9 cellular contexts compared by ENCODE assay signal in the genomic region with DNA sequence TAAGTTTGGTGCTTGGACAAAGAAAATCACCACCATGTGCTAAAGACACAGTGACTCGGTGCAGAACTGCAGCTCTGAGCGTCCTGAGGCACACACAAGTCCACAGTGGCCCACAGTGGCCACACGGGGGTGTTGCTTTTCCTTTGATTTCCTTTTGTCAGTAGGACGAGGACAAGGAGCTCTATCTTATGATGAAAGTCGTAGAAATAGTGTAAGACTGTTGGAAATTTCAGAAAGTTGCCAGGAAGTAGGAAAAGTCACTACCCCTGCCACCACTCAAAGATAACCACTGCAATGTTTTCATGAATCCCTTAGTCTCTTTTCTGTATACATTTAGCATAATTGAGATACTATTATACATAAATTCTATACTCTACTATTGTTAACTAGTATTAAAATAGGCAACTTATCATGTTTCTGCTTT.
DNase-seq lines count a peak whose midpoint lies in the region; ATAC-seq and TF ChIP-seq lines count a peak whose summit lies in the region.
"Had no signal": no experiment of that assay in that cellular context is flagged by ENCODE, and none has a peak within 500 bp of the region (broad histone marks: within the 10 kb centered on the region; RNA-seq: fewer than 3 reads in every experiment).

No MANE protein-coding gene starts in this region.

- no peak overlapping the region for H2AFZ ChIP-seq in HCT116 (ENCODE audit: low read depth, low read length, poor library complexity, severe bottlenecking)
- H2AFZ ChIP-seq in SK-N-SH (ENCODE audit: low read depth), result no peak overlapping the region
- H2AFZ ChIP-seq in parathyroid adenoma, result peak overlapping the region; percentile 13

- H3K9me3 Mint-ChIP-seq in CD4-positive, alpha-beta memory T cell, result peaks cover 0 to 2% (median 0%) of the 10 kb centered on the region in 8 donors
- H3K9me3 Mint-ChIP-seq: memory B cell had no signal

- no peaks in the 10 kb centered on the region for H3K36me3 Mint-ChIP-seq in CD4-positive, alpha-beta memory T cell

- TF ChIP-seq EP300 in SK-N-SH (IDR thresholded peaks at IDR 0.05; ENCODE audit: borderline replicate concordance in 1 of 2, low read depth in 1 of 2, low read length in 1 of 2), result no peak

- H3F3A ChIP-seq in SK-N-SH (replicated peaks; ENCODE audit: insufficient read depth), result no peaks in the 10 kb centered on the region

- peak; percentile 70 for DNase-seq in HCT116 (ENCODE audit: low read depth, low spot score)
- peak; percentile 79 for DNase-seq in SK-N-SH
- peak in 1 of 2 donors; percentile 34 for DNase-seq in foreskin keratinocyte
- DNase-seq in NCI-H1436 treated with DMSO at 0.1 percent for 48 hours (lab: John Stamatoyannopoulos, UW), result no peak
- no peak for DNase-seq in central memory CD4-positive, alpha-beta T cell
- DNase-seq in CD4-positive, alpha-beta memory T cell, result no peak

- H3K9ac ChIP-seq in HCT116 (ENCODE audit: low read length) (no peak overlapping the region), SK-N-SH (no peak overlapping the region), parathyroid adenoma (no peak overlapping the region)

- ATAC-seq in HCT116 (peak; percentile 98), foreskin keratinocyte (peak; percentile 42)

- H3K9me2 ChIP-seq in HCT116 (ENCODE audit: insufficient read depth) (no peaks in the 10 kb centered on the region), SK-N-SH (no peaks in the 10 kb centered on the region)

- H4K20me1 ChIP-seq in HCT116 (ENCODE audit: insufficient read depth) (no peaks in the 10 kb centered on the region), SK-N-SH (ENCODE audit: insufficient read depth) (no peaks in the 10 kb centered on the region)

- no peak overlapping the region for H3K27ac Mint-ChIP-seq in CD4-positive, alpha-beta memory T cell
- H3K27ac Mint-ChIP-seq: memory B cell had no signal

- H3K4me1 ChIP-seq in HCT116 (ENCODE audit: control insufficient read depth in 1 of 2, insufficient read depth in 2 of 2, low read length in 2 of 2) (peaks cover 0 to 5% of the 10 kb centered on the region in 2 experiments; a peak in 2 of 4 replicates), SK-N-SH (ENCODE audit: control insufficient read depth in 1 of 2, insufficient read depth in 2 of 2, low read depth in 1 of 2, low read length in 1 of 2) (peaks cover 0 to 12% of the 10 kb centered on the region in 2 experiments; a peak in 2 of 4 replicates), foreskin keratinocyte (no peaks in the 10 kb centered on the region), parathyroid adenoma (peaks cover 15% of the 10 kb centered on the region)
- H3K4me1 ChIP-seq in CD4-positive, alpha-beta memory T cell (ENCODE audit: insufficient read depth, low read length), result no peaks in the 10 kb centered on the region

- TF ChIP-seq RAD21 in HCT116 (IDR thresholded peaks at IDR 0.05; ENCODE audit: low read depth), result peak; percentile 89
- peak; percentile 95 for TF ChIP-seq RAD21 in SK-N-SH (IDR thresholded peaks at IDR 0.05; ENCODE audit: low read length)

- H3K79me2 ChIP-seq in HCT116 (ENCODE audit: insufficient read depth, low read length) (no peaks in the 10 kb centered on the region), SK-N-SH (ENCODE audit: insufficient read depth) (no peaks in the 10 kb centered on the region), parathyroid adenoma (peaks cover 11% of the 10 kb centered on the region)

- H3K9me3 ChIP-seq in HCT116 (ENCODE audit: control insufficient read depth in 1 of 2, insufficient read depth in 1 of 2, low read depth in 1 of 2, low read length in 2 of 2) (no peaks in the 10 kb centered on the region), SK-N-SH (no peaks in the 10 kb centered on the region), parathyroid adenoma (ENCODE audit: control insufficient read depth, low read length) (no peaks in the 10 kb centered on the region)
- H3K9me3 ChIP-seq in CD4-positive, alpha-beta memory T cell (ENCODE audit: control insufficient read depth in 1 of 2, low read length in 2 of 2), result no peaks in the 10 kb centered on the region

- H3K27me3 ChIP-seq in HCT116 (ENCODE audit: insufficient read depth, low read length), result no peaks in the 10 kb centered on the region
- no peaks in the 10 kb centered on the region for H3K27me3 ChIP-seq in SK-N-SH (ENCODE audit: insufficient read depth)
- no peaks in the 10 kb centered on the region for H3K27me3 ChIP-seq in foreskin keratinocyte
- no peaks in the 10 kb centered on the region for H3K27me3 ChIP-seq in parathyroid adenoma (ENCODE audit: control insufficient read depth, insufficient read depth, low read length)
- H3K27me3 ChIP-seq in CD4-positive, alpha-beta memory T cell (ENCODE audit: insufficient read depth, low read length), result no peaks in the 10 kb centered on the region

- POLR2A ChIA-PET in HCT116 (lab: Charles Lee) (interaction anchor here (0.9 to 1.0 kb wide), 2 partner anchors 170 to 349 kb away, joined by 3 to 4 read pairs; no protein-coding TSS in a partner anchor), SK-N-SH (lab: Yijun Ruan, JAX) (no interaction called here)
- POLR2A ChIA-PET in CD4-positive, alpha-beta memory T cell (lab: Charles Lee; ENCODE audit: partially characterized antibody), result no interaction called here

- WGBS in SK-N-SH (ENCODE audit: low lambda C conversion rate), result 43% methylated on average over 5 of the region's 5 CpGs

- H3K27me3 Mint-ChIP-seq in CD4-positive, alpha-beta memory T cell, result no peaks in the 10 kb centered on the region
- H3K27me3 Mint-ChIP-seq: memory B cell had no signal

- H3K4me2 ChIP-seq in HCT116 (ENCODE audit: low read length) (no peak overlapping the region), SK-N-SH (no peak overlapping the region), parathyroid adenoma (ENCODE audit: low read length) (no peak overlapping the region)

- BruUV-seq in HCT116 (replicated peaks; lab: Mats Ljungman, UMichigan), result no TSS peak

- CTCF ChIA-PET in HCT116 (lab: Charles Lee) (interaction anchor here (0.6 to 3.3 kb wide), 12 partner anchors 9 to 383 kb away, joined by 3 to 52 read pairs (median 4); no protein-coding TSS in a partner anchor), SK-N-SH (lab: Yijun Ruan, JAX) (interaction anchor here (0.6 to 4.7 kb wide), 87 partner anchors 9 to 1543 kb away, joined by 3 to 151 read pairs (median 4); no protein-coding TSS in a partner anchor)
- CTCF ChIA-PET in CD4-positive, alpha-beta memory T cell (lab: Charles Lee; ENCODE audit: partially characterized antibody), result no interaction called here

- no peak overlapping the region for H3K4me3 Mint-ChIP-seq in CD4-positive, alpha-beta memory T cell
- H3K4me3 Mint-ChIP-seq: memory B cell had no signal

- TF ChIP-seq CTCF in C4-2B (conservative IDR thresholded peaks at IDR 0.05) (peak; percentile 82), HCT116 (IDR thresholded peaks at IDR 0.05 in 2 of 3, conservative IDR thresholded peaks at IDR 0.05 in 1 of 3; ENCODE audit: borderline replicate concordance in 1 of 3, insufficient read depth in 1 of 3, low read depth in 2 of 3, low read length in 2 of 3) (peak; percentile 69 to 80 (median 75)), SK-N-SH (IDR thresholded peaks at IDR 0.05) (peak; percentile 79), foreskin keratinocyte (conservative IDR thresholded peaks at IDR 0.05) (peak; percentile 67), parathyroid adenoma (IDR thresholded peaks at IDR 0.05) (peak; percentile 80)

- H3K36me3 ChIP-seq in HCT116 (ENCODE audit: control insufficient read depth in 1 of 2, insufficient read depth in 2 of 2, low read length in 2 of 2) (no peaks in the 10 kb centered on the region), SK-N-SH (replicated peaks in 1 of 2; ENCODE audit: control insufficient read depth in 1 of 2, insufficient read depth in 2 of 2, low read length in 1 of 2) (peaks cover 27 to 70% of the 10 kb centered on the region in 2 experiments), parathyroid adenoma (ENCODE audit: control insufficient read depth, insufficient read depth, low read length) (no peaks in the 10 kb centered on the region)
- H3K36me3 ChIP-seq in CD4-positive, alpha-beta memory T cell (ENCODE audit: insufficient read depth, low read length), result no peaks in the 10 kb centered on the region

- intact Hi-C loops in HCT116 (cut with micrococcal nuclease), result loop anchor here (1.0 kb wide), 1 partner anchor 170 kb away; no protein-coding TSS in a partner anchor
- intact Hi-C loops in CD4-positive, alpha-beta memory T cell (cut with micrococcal nuclease), result no loop called here

- H3K4me3 ChIP-seq in HCT116 (replicated peaks in 1 of 2; ENCODE audit: low read depth in 1 of 2, low read length in 2 of 2), result no peak overlapping the region
- no peak overlapping the region for H3K4me3 ChIP-seq in SK-N-SH (ENCODE audit: low read depth in 2 of 2, low read length in 1 of 2)
- H3K4me3 ChIP-seq in parathyroid adenoma (ENCODE audit: low read depth, low read length), result no peak overlapping the region
- no peak overlapping the region for H3K4me3 ChIP-seq in CD4-positive, alpha-beta memory T cell (ENCODE audit: low read length in 2 of 2)

- H3K4me1 Mint-ChIP-seq in CD4-positive, alpha-beta memory T cell, result no peaks in the 10 kb centered on the region

- RAD21 ChIA-PET in HCT116 (lab: Charles Lee; ENCODE audit: low non-redundant PET in 1 of 2, low total read pairs in 2 of 2, uncharacterized antibody in 2 of 2, unreplicated experiment in 2 of 2), result interaction anchor here (0.5 to 2.2 kb wide), 7 partner anchors 39 to 432 kb away, joined by 3 to 17 read pairs (median 3); a partner anchor contains a TSS

- TF ChIP-seq POLR2A in HCT116 (IDR thresholded peaks at IDR 0.05; ENCODE audit: borderline replicate concordance, extremely low read depth, insufficient read depth, insufficient read length), result no peak

- H3K27ac ChIP-seq in C4-2B, result no peak overlapping the region
- H3K27ac ChIP-seq in HCT116 (ENCODE audit: low read depth, low read length), result no peak overlapping the region
- no peak overlapping the region for H3K27ac ChIP-seq in SK-N-SH (ENCODE audit: low read depth in 2 of 2, low read length in 1 of 2)
- H3K27ac ChIP-seq in foreskin keratinocyte, result no peak overlapping the region
- no peak overlapping the region for H3K27ac ChIP-seq in parathyroid adenoma
- no peak overlapping the region for H3K27ac ChIP-seq in CD4-positive, alpha-beta memory T cell (ENCODE audit: low read depth, low read length)

TF ChIP-seq in HCT116, 20 proteins besides CTCF, POLR2A, EP300 and RAD21 (continues in another document):
- TF ChIP-seq ZFX (IDR thresholded peaks at IDR 0.05) (no peak), EZH2 (IDR thresholded peaks at IDR 0.05) (no peak), CEBPB (IDR thresholded peaks at IDR 0.05; ENCODE audit: low read depth) (peak; percentile 63), JUND (IDR thresholded peaks at IDR 0.05) (no peak), YY1 (IDR thresholded peaks at IDR 0.05; ENCODE audit: extremely low read depth, insufficient replicate concordance, low read depth, low read length) (no peak)

TF ChIP-seq in SK-N-SH, 30 proteins besides CTCF, POLR2A, EP300 and RAD21:
- TF ChIP-seq, protein P1, sequence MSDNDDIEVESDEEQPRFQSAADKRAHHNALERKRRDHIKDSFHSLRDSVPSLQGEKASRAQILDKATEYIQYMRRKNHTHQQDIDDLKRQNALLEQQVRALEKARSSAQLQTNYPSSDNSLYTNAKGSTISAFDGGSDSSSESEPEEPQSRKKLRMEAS (IDR thresholded peaks at IDR 0.05; ENCODE audit: low read depth), result no peak
- TF ChIP-seq SMC3 (IDR thresholded peaks at IDR 0.05; ENCODE audit: low read depth, low read length) (peak; percentile 91), CHD2 (IDR thresholded peaks at IDR 0.05; ENCODE audit: low read length, partially characterized antibody) (no peak)

Comparison
In these comparisons a context has a peak if more than half of its experiments do, and no peak if none do; other contexts are left out.
1. DNase-seq: peak in HCT116 (single experiment) and SK-N-SH (single experiment); none in NCI-H1436 treated with DMSO at 0.1 percent for 48 hours (single experiment), central memory CD4-positive, alpha-beta T cell (single experiment) and CD4-positive, alpha-beta memory T cell (0 of 5).
2. Peak in every context shown above with its lines, with median percentiles within 50 percentile points of each other: CTCF ChIP-seq.